ENCODE assay signal across 1 cellular context in genomic region chr2:239577913-239578312, GRCh38.
TF ChIP-seq lines count a peak whose summit lies in the region.

No MANE protein-coding gene starts in this region.

TF ChIP-seq in HepG2, 621 proteins besides CTCF, POLR2A, EP300 and RAD21 (continued from another document and continues in another):
- peak; percentile 45; the same call in 1 of the 2 replicates for TF ChIP-seq HNF4A (CRISPR knock-in tag; IDR thresholded peaks at IDR 0.05)
- 0 out of 2 replicates have a peak, but pooled peaks have one; percentile 27 for TF ChIP-seq HOXA5 (CRISPR knock-in tag; IDR thresholded peaks at IDR 0.05)
- TF ChIP-seq EZH2 (conservative IDR thresholded peaks at IDR 0.05; ENCODE audit: low read depth, low read length): no peak
- no peak for TF ChIP-seq SATB2 (CRISPR knock-in tag; IDR thresholded peaks at IDR 0.05)
- peak; percentile 42; the same call in 1 of the 2 replicates for TF ChIP-seq HIC2 (CRISPR knock-in tag; IDR thresholded peaks at IDR 0.05; ENCODE audit: low read depth)
- TF ChIP-seq ZNF891 (CRISPR knock-in tag; IDR thresholded peaks at IDR 0.05): no peak
- TF ChIP-seq ZSCAN22 (CRISPR knock-in tag; IDR thresholded peaks at IDR 0.05): no peak
- no peak for TF ChIP-seq MAFF (IDR thresholded peaks at IDR 0.05; ENCODE audit: low read depth, low read length)
- peak; percentile 46; the same call in 1 of the 2 replicates for TF ChIP-seq PATZ1 (CRISPR knock-in tag; IDR thresholded peaks at IDR 0.05)
- no peak for TF ChIP-seq ZBTB8A (CRISPR knock-in tag; IDR thresholded peaks at IDR 0.05; ENCODE audit: borderline replicate concordance, low read depth)
- no peak for TF ChIP-seq HDAC1 (CRISPR knock-in tag; IDR thresholded peaks at IDR 0.05)
- no peak for TF ChIP-seq KMT2B (CRISPR knock-in tag; IDR thresholded peaks at IDR 0.05)
- no peak for TF ChIP-seq FOXA3 (CRISPR knock-in tag; IDR thresholded peaks at IDR 0.05)
- TF ChIP-seq MIER3 (CRISPR knock-in tag; IDR thresholded peaks at IDR 0.05; ENCODE audit: borderline replicate concordance): no peak
- TF ChIP-seq CEBPB (IDR thresholded peaks at IDR 0.05; ENCODE audit: borderline replicate concordance, low read depth, low read length): peak; percentile 94
- TF ChIP-seq ZNF354B (CRISPR knock-in tag; IDR thresholded peaks at IDR 0.05): no peak
- peak; percentile 47 for TF ChIP-seq GATAD2A (CRISPR knock-in tag; IDR thresholded peaks at IDR 0.05)
- no peak for TF ChIP-seq HNRNPH1 (optimal IDR thresholded peaks at IDR 0.05; ENCODE audit: low read depth, low read length)
- TF ChIP-seq ARNT (IDR thresholded peaks at IDR 0.05): no peak
- TF ChIP-seq KDM5A (IDR thresholded peaks at IDR 0.05; ENCODE audit: borderline replicate concordance, low read length): no peak
- TF ChIP-seq ZNF7 (CRISPR knock-in tag; IDR thresholded peaks at IDR 0.05): no peak
- TF ChIP-seq FOXP4 (CRISPR knock-in tag; IDR thresholded peaks at IDR 0.05): 0 out of 2 replicates have a peak, but pooled peaks have one; percentile 24
- no peak for TF ChIP-seq ZNF230 (CRISPR knock-in tag; IDR thresholded peaks at IDR 0.05)
- TF ChIP-seq ZNF616 (CRISPR knock-in tag; IDR thresholded peaks at IDR 0.05; ENCODE audit: low read depth): no peak
- no peak for TF ChIP-seq THYN1 (CRISPR knock-in tag; IDR thresholded peaks at IDR 0.05; ENCODE audit: borderline replicate concordance, low read depth)
- TF ChIP-seq ZNF724P (CRISPR knock-in tag; IDR thresholded peaks at IDR 0.05; ENCODE audit: borderline replicate concordance): no peak
- 0 out of 2 replicates have a peak, but pooled peaks have one; percentile 27 for TF ChIP-seq HDAC2 (CRISPR knock-in tag; IDR thresholded peaks at IDR 0.05)
- no peak for TF ChIP-seq MYNN (CRISPR knock-in tag; IDR thresholded peaks at IDR 0.05; ENCODE audit: low read depth)
- no peak for TF ChIP-seq ZNF619 (CRISPR knock-in tag; IDR thresholded peaks at IDR 0.05)
- no peak for TF ChIP-seq ZNF407 (CRISPR knock-in tag; IDR thresholded peaks at IDR 0.05; ENCODE audit: not compliant biosample characterization)
- peak; percentile 84 for TF ChIP-seq CEBPG (CRISPR knock-in tag; IDR thresholded peaks at IDR 0.05)
- TF ChIP-seq HDAC6 (IDR thresholded peaks at IDR 0.05; ENCODE audit: low read depth, low read length): no peak
- no peak for TF ChIP-seq HNF1A (IDR thresholded peaks at IDR 0.05; ENCODE audit: low read depth)
- no peak for TF ChIP-seq HNF1A (CRISPR knock-in tag; IDR thresholded peaks at IDR 0.05; ENCODE audit: borderline replicate concordance)
- no peak for TF ChIP-seq ZNF800 (CRISPR knock-in tag; IDR thresholded peaks at IDR 0.05)
- TF ChIP-seq ZNF589 (CRISPR knock-in tag; conservative IDR thresholded peaks at IDR 0.05): no peak
- no peak for TF ChIP-seq AGO1 (IDR thresholded peaks at IDR 0.05; ENCODE audit: low read depth, low read length, poor library complexity, severe bottlenecking)
- no peak for TF ChIP-seq PLRG1 (conservative IDR thresholded peaks at IDR 0.05)
- TF ChIP-seq GZF1 (CRISPR knock-in tag; IDR thresholded peaks at IDR 0.05): no peak
- no peak for TF ChIP-seq FOXP1 (IDR thresholded peaks at IDR 0.05)
- no peak for TF ChIP-seq FOXP1 (CRISPR knock-in tag; IDR thresholded peaks at IDR 0.05)
- TF ChIP-seq PITX1 (CRISPR knock-in tag; IDR thresholded peaks at IDR 0.05): no peak
- TF ChIP-seq ZBTB44 (CRISPR knock-in tag; IDR thresholded peaks at IDR 0.05): no peak
